1 cellular context compared by ENCODE assay signal in the genomic region with DNA sequence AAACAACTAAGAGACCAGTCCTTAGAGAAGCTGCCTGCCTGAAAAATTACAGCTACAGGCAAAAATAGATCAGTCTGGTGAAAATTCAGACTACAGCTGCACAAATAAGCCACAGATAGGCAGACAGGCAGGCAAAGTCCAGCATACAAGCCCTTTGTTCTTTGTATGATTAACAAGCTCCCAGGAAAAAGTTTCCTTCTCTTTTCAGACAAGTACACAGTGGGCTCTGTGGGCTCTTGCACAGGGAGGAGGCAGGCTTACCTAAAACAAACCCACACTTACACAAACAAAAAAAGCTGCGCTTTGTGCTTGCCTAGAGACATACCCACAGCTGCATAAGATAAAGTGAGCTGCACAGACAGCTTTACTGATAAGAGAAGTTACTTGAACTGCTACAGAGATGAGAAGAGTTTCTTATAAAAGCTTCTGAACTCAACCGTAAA.
TF ChIP-seq lines count a peak whose summit lies in the region.

No MANE protein-coding gene starts in this region.

TF ChIP-seq in HepG2, 621 proteins besides CTCF, POLR2A, EP300 and RAD21 (continues in another document):
- peak; percentile 76; the same call in 1 of the 2 replicates for TF ChIP-seq NFIC (IDR thresholded peaks at IDR 0.05; ENCODE audit: low read length)
- no peak for TF ChIP-seq THYN1 (CRISPR knock-in tag; IDR thresholded peaks at IDR 0.05; ENCODE audit: borderline replicate concordance, low read depth)
- no peak for TF ChIP-seq HMG20B (CRISPR knock-in tag; conservative IDR thresholded peaks at IDR 0.05)
- TF ChIP-seq, protein P1, sequence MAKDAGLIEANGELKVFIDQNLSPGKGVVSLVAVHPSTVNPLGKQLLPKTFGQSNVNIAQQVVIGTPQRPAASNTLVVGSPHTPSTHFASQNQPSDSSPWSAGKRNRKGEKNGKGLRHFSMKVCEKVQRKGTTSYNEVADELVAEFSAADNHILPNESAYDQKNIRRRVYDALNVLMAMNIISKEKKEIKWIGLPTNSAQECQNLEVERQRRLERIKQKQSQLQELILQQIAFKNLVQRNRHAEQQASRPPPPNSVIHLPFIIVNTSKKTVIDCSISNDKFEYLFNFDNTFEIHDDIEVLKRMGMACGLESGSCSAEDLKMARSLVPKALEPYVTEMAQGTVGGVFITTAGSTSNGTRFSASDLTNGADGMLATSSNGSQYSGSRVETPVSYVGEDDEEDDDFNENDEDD (CRISPR knock-in tag; IDR thresholded peaks at IDR 0.05; ENCODE audit: borderline replicate concordance): peak; percentile 9; the same call in 1 of the 2 replicates
- TF ChIP-seq, protein P2, sequence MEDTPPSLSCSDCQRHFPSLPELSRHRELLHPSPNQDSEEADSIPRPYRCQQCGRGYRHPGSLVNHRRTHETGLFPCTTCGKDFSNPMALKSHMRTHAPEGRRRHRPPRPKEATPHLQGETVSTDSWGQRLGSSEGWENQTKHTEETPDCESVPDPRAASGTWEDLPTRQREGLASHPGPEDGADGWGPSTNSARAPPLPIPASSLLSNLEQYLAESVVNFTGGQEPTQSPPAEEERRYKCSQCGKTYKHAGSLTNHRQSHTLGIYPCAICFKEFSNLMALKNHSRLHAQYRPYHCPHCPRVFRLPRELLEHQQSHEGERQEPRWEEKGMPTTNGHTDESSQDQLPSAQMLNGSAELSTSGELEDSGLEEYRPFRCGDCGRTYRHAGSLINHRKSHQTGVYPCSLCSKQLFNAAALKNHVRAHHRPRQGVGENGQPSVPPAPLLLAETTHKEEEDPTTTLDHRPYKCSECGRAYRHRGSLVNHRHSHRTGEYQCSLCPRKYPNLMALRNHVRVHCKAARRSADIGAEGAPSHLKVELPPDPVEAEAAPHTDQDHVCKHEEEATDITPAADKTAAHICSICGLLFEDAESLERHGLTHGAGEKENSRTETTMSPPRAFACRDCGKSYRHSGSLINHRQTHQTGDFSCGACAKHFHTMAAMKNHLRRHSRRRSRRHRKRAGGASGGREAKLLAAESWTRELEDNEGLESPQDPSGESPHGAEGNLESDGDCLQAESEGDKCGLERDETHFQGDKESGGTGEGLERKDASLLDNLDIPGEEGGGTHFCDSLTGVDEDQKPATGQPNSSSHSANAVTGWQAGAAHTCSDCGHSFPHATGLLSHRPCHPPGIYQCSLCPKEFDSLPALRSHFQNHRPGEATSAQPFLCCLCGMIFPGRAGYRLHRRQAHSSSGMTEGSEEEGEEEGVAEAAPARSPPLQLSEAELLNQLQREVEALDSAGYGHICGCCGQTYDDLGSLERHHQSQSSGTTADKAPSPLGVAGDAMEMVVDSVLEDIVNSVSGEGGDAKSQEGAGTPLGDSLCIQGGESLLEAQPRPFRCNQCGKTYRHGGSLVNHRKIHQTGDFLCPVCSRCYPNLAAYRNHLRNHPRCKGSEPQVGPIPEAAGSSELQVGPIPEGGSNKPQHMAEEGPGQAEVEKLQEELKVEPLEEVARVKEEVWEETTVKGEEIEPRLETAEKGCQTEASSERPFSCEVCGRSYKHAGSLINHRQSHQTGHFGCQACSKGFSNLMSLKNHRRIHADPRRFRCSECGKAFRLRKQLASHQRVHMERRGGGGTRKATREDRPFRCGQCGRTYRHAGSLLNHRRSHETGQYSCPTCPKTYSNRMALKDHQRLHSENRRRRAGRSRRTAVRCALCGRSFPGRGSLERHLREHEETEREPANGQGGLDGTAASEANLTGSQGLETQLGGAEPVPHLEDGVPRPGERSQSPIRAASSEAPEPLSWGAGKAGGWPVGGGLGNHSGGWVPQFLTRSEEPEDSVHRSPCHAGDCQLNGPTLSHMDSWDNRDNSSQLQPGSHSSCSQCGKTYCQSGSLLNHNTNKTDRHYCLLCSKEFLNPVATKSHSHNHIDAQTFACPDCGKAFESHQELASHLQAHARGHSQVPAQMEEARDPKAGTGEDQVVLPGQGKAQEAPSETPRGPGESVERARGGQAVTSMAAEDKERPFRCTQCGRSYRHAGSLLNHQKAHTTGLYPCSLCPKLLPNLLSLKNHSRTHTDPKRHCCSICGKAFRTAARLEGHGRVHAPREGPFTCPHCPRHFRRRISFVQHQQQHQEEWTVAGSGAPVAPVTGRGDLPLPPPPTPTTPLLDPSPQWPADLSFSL (CRISPR knock-in tag; IDR thresholded peaks at IDR 0.05): peak; percentile 88; the same call in 1 of the 2 replicates
- no peak for TF ChIP-seq CBFB (CRISPR knock-in tag; IDR thresholded peaks at IDR 0.05)
- no peak; the same call in 1 of the 2 replicates for TF ChIP-seq CEBPG (CRISPR knock-in tag; IDR thresholded peaks at IDR 0.05)
- TF ChIP-seq, protein P3, sequence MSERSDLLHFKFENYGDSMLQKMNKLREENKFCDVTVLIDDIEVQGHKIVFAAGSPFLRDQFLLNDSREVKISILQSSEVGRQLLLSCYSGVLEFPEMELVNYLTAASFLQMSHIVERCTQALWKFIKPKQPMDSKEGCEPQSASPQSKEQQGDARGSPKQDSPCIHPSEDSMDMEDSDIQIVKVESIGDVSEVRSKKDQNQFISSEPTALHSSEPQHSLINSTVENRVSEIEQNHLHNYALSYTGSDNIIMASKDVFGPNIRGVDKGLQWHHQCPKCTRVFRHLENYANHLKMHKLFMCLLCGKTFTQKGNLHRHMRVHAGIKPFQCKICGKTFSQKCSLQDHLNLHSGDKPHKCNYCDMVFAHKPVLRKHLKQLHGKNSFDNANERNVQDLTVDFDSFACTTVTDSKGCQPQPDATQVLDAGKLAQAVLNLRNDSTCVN (CRISPR knock-in tag; IDR thresholded peaks at IDR 0.05; ENCODE audit: borderline replicate concordance): no peak
- TF ChIP-seq PAF1 (CRISPR knock-in tag; IDR thresholded peaks at IDR 0.05): no peak
- no peak for TF ChIP-seq SRSF9 (IDR thresholded peaks at IDR 0.05; ENCODE audit: borderline replicate concordance, insufficient read depth, low read depth, low read length, poor library complexity, severe bottlenecking)
- TF ChIP-seq, protein P4, sequence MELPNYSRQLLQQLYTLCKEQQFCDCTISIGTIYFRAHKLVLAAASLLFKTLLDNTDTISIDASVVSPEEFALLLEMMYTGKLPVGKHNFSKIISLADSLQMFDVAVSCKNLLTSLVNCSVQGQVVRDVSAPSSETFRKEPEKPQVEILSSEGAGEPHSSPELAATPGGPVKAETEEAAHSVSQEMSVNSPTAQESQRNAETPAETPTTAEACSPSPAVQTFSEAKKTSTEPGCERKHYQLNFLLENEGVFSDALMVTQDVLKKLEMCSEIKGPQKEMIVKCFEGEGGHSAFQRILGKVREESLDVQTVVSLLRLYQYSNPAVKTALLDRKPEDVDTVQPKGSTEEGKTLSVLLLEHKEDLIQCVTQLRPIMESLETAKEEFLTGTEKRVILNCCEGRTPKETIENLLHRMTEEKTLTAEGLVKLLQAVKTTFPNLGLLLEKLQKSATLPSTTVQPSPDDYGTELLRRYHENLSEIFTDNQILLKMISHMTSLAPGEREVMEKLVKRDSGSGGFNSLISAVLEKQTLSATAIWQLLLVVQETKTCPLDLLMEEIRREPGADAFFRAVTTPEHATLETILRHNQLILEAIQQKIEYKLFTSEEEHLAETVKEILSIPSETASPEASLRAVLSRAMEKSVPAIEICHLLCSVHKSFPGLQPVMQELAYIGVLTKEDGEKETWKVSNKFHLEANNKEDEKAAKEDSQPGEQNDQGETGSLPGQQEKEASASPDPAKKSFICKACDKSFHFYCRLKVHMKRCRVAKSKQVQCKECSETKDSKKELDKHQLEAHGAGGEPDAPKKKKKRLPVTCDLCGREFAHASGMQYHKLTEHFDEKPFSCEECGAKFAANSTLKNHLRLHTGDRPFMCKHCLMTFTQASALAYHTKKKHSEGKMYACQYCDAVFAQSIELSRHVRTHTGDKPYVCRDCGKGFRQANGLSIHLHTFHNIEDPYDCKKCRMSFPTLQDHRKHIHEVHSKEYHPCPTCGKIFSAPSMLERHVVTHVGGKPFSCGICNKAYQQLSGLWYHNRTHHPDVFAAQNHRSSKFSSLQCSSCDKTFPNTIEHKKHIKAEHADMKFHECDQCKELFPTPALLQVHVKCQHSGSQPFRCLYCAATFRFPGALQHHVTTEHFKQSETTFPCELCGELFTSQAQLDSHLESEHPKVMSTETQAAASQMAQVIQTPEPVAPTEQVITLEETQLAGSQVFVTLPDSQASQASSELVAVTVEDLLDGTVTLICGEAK (IDR thresholded peaks at IDR 0.05): no peak
- TF ChIP-seq, protein P4 (CRISPR knock-in tag; IDR thresholded peaks at IDR 0.05): no peak; the same call in 1 of the 2 replicates
- TF ChIP-seq ZNF788 (CRISPR knock-in tag; IDR thresholded peaks at IDR 0.05; ENCODE audit: borderline replicate concordance): no peak
- no peak for TF ChIP-seq NFYB (CRISPR knock-in tag; IDR thresholded peaks at IDR 0.05)
- TF ChIP-seq PHF8 (CRISPR knock-in tag; IDR thresholded peaks at IDR 0.05): no peak
- TF ChIP-seq SMC3 (IDR thresholded peaks at IDR 0.05; ENCODE audit: low read length): peak; percentile 14; the same call in 1 of the 2 replicates
- no peak for TF ChIP-seq JUN (CRISPR knock-in tag; IDR thresholded peaks at IDR 0.05)
- no peak for TF ChIP-seq ZNF644 (CRISPR knock-in tag; IDR thresholded peaks at IDR 0.05; ENCODE audit: low read depth)
- TF ChIP-seq ZEB1 (IDR thresholded peaks at IDR 0.05; ENCODE audit: insufficient replicate concordance, low read depth): no peak
- TF ChIP-seq GATAD2A (CRISPR knock-in tag; IDR thresholded peaks at IDR 0.05): peak; percentile 93
- no peak for TF ChIP-seq REPIN1 (CRISPR knock-in tag; IDR thresholded peaks at IDR 0.05; ENCODE audit: borderline replicate concordance, low read depth)
- TF ChIP-seq ZNF30 (CRISPR knock-in tag; IDR thresholded peaks at IDR 0.05): no peak
- TF ChIP-seq ZNF598 (CRISPR knock-in tag; IDR thresholded peaks at IDR 0.05; ENCODE audit: borderline replicate concordance): no peak
- TF ChIP-seq ZNF44 (CRISPR knock-in tag; IDR thresholded peaks at IDR 0.05): no peak
- 0 out of 2 replicates have a peak, but pooled peaks have one; percentile 21 for TF ChIP-seq RCOR2 (CRISPR knock-in tag; IDR thresholded peaks at IDR 0.05)
- TF ChIP-seq, protein P5, sequence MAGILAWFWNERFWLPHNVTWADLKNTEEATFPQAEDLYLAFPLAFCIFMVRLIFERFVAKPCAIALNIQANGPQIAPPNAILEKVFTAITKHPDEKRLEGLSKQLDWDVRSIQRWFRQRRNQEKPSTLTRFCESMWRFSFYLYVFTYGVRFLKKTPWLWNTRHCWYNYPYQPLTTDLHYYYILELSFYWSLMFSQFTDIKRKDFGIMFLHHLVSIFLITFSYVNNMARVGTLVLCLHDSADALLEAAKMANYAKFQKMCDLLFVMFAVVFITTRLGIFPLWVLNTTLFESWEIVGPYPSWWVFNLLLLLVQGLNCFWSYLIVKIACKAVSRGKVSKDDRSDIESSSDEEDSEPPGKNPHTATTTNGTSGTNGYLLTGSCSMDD (CRISPR knock-in tag; IDR thresholded peaks at IDR 0.05): no peak
- no peak for TF ChIP-seq ZMYM2 (CRISPR knock-in tag; IDR thresholded peaks at IDR 0.05)
- TF ChIP-seq, protein P6, sequence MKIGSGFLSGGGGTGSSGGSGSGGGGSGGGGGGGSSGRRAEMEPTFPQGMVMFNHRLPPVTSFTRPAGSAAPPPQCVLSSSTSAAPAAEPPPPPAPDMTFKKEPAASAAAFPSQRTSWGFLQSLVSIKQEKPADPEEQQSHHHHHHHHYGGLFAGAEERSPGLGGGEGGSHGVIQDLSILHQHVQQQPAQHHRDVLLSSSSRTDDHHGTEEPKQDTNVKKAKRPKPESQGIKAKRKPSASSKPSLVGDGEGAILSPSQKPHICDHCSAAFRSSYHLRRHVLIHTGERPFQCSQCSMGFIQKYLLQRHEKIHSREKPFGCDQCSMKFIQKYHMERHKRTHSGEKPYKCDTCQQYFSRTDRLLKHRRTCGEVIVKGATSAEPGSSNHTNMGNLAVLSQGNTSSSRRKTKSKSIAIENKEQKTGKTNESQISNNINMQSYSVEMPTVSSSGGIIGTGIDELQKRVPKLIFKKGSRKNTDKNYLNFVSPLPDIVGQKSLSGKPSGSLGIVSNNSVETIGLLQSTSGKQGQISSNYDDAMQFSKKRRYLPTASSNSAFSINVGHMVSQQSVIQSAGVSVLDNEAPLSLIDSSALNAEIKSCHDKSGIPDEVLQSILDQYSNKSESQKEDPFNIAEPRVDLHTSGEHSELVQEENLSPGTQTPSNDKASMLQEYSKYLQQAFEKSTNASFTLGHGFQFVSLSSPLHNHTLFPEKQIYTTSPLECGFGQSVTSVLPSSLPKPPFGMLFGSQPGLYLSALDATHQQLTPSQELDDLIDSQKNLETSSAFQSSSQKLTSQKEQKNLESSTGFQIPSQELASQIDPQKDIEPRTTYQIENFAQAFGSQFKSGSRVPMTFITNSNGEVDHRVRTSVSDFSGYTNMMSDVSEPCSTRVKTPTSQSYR (CRISPR knock-in tag; IDR thresholded peaks at IDR 0.05; ENCODE audit: borderline replicate concordance): 0 out of 2 replicates have a peak, but pooled peaks have one; percentile 17
